In genomic region chr20:3795511-3796468, GRCh38 we compare ENCODE assay signal across 1 cellular context.
TF ChIP-seq lines count a peak whose summit lies in the region.

Gene CDC25B, plus strand, starts transcription at chr20:3796310. Its CDS starts 222 bp downstream, at chr20:3796532.

TF ChIP-seq in K562, 482 proteins besides CTCF, POLR2A, EP300 and RAD21 (continued from another document and continues in another):
- TF ChIP-seq, protein P1, sequence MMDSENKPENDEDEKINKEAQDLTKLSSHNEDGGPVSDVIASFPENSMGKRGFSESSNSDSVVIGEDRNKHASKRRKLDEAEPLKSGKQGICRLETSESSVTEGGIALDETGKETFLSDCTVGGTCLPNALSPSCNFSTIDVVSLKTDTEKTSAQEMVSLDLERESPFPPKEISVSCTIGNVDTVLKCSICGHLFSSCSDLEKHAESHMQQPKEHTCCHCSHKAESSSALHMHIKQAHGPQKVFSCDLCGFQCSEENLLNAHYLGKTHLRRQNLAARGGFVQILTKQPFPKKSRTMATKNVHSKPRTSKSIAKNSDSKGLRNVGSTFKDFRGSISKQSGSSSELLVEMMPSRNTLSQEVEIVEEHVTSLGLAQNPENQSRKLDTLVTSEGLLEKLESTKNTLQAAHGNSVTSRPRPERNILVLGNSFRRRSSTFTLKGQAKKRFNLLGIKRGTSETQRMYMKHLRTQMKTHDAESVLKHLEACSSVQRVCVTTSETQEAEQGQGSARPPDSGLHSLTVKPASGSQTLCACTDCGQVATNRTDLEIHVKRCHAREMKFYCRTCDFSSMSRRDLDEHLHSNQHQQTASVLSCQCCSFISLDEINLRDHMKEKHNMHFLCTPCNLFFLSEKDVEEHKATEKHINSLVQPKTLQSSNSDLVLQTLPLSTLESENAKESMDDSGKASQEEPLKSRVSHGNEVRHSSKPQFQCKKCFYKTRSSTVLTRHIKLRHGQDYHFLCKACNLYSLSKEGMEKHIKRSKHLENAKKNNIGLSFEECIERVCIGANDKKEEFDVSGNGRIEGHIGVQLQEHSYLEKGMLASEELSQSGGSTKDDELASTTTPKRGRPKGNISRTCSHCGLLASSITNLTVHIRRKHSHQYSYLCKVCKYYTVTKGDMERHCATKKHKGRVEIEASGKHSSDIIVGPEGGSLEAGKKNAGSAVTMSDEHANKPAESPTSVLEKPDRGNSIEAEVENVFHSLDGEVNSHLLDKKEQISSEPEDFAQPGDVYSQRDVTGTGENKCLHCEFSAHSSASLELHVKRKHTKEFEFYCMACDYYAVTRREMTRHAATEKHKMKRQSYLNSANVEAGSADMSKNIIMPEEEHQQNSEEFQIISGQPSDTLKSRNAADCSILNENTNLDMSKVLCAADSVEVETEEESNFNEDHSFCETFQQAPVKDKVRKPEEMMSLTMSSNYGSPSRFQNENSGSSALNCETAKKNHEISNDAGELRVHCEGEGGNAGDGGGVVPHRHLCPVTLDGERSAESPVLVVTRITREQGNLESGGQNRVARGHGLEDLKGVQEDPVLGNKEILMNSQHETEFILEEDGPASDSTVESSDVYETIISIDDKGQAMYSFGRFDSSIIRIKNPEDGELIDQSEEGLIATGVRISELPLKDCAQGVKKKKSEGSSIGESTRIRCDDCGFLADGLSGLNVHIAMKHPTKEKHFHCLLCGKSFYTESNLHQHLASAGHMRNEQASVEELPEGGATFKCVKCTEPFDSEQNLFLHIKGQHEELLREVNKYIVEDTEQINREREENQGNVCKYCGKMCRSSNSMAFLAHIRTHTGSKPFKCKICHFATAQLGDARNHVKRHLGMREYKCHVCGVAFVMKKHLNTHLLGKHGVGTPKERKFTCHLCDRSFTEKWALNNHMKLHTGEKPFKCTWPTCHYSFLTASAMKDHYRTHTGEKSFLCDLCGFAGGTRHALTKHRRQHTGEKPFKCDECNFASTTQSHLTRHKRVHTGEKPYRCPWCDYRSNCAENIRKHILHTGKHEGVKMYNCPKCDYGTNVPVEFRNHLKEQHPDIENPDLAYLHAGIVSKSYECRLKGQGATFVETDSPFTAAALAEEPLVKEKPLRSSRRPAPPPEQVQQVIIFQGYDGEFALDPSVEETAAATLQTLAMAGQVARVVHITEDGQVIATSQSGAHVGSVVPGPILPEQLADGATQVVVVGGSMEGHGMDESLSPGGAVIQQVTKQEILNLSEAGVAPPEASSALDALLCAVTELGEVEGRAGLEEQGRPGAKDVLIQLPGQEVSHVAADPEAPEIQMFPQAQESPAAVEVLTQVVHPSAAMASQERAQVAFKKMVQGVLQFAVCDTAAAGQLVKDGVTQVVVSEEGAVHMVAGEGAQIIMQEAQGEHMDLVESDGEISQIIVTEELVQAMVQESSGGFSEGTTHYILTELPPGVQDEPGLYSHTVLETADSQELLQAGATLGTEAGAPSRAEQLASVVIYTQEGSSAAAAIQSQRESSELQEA (IDR thresholded peaks at IDR 0.05; ENCODE audit: low read depth) = peak; percentile 34; the same call in 1 of the 2 replicates
- no peak for TF ChIP-seq RBM17 (IDR thresholded peaks at IDR 0.05; ENCODE audit: borderline replicate concordance, low read depth, low read length)
- TF ChIP-seq ZNF133 (CRISPR knock-in tag; IDR thresholded peaks at IDR 0.05) = no peak
- TF ChIP-seq ZNF77 (CRISPR knock-in tag; IDR thresholded peaks at IDR 0.05) = no peak
- TF ChIP-seq ZNF431 (CRISPR knock-in tag; IDR thresholded peaks at IDR 0.05) = no peak
- TF ChIP-seq ZNF354B (CRISPR knock-in tag; IDR thresholded peaks at IDR 0.05) = no peak
- no peak for TF ChIP-seq SAFB2 (IDR thresholded peaks at IDR 0.05; ENCODE audit: borderline replicate concordance, low read depth, low read length, severe bottlenecking)
- TF ChIP-seq NFE2L1 (tag; IDR thresholded peaks at IDR 0.05; ENCODE audit: borderline replicate concordance, low read depth) = no peak
- peak; percentile 39 for TF ChIP-seq POLR2B (IDR thresholded peaks at IDR 0.05; ENCODE audit: low read depth, partially characterized antibody)
- TF ChIP-seq ZNF347 (CRISPR knock-in tag; IDR thresholded peaks at IDR 0.05; ENCODE audit: low read depth) = no peak
- TF ChIP-seq PHF8 (IDR thresholded peaks at IDR 0.05; ENCODE audit: borderline replicate concordance, low read length) = peak; percentile 77; the same call in 1 of the 2 replicates
- no peak for TF ChIP-seq EZH2 (IDR thresholded peaks at IDR 0.05; ENCODE audit: borderline replicate concordance, low read depth, low read length)
- TF ChIP-seq ZNF384 (IDR thresholded peaks at IDR 0.05; ENCODE audit: low read depth, low read length) = no peak
- TF ChIP-seq CBX5 (IDR thresholded peaks at IDR 0.05; ENCODE audit: borderline replicate concordance, low read depth) = no peak
- TF ChIP-seq ARID3B (CRISPR knock-in tag; IDR thresholded peaks at IDR 0.05; ENCODE audit: borderline replicate concordance) = no peak
- no peak for TF ChIP-seq ZNF445 (CRISPR knock-in tag; IDR thresholded peaks at IDR 0.05; ENCODE audit: low read depth)
- TF ChIP-seq EGR1 (conservative IDR thresholded peaks at IDR 0.05) = peak; percentile 83
- TF ChIP-seq PRMT5 (CRISPR knock-in tag; IDR thresholded peaks at IDR 0.05) = no peak
- TF ChIP-seq FUS (optimal IDR thresholded peaks at IDR 0.05; ENCODE audit: low read depth, low read length) = no peak
- peak; percentile 72; the same call in 1 of the 2 replicates for TF ChIP-seq ZBTB7A (IDR thresholded peaks at IDR 0.05; ENCODE audit: borderline replicate concordance, control insufficient read depth, low read depth, low read length)
- TF ChIP-seq ZNF217 (CRISPR knock-in tag; IDR thresholded peaks at IDR 0.05) = no peak
- TF ChIP-seq ZNF668 (CRISPR knock-in tag; IDR thresholded peaks at IDR 0.05) = no peak
- peak; percentile 89 for TF ChIP-seq ATF7 (IDR thresholded peaks at IDR 0.05)
- TF ChIP-seq NCOA2 (IDR thresholded peaks at IDR 0.05; ENCODE audit: partially characterized antibody in 2 of 2) = no peak
- peak; percentile 93 for TF ChIP-seq RBM25 (IDR thresholded peaks at IDR 0.05; ENCODE audit: low read depth, low read length, severe bottlenecking)
- TF ChIP-seq SNIP1 (IDR thresholded peaks at IDR 0.05; ENCODE audit: low read depth) = no peak
- TF ChIP-seq MAFK (IDR thresholded peaks at IDR 0.05; ENCODE audit: low read length) = no peak
- TF ChIP-seq HMGN3 (IDR thresholded peaks at IDR 0.05; ENCODE audit: borderline replicate concordance, extremely low read depth, insufficient read length, low read depth, low read length) = peak; percentile 55
- TF ChIP-seq ZNF140 (CRISPR knock-in tag; IDR thresholded peaks at IDR 0.05) = no peak
- TF ChIP-seq POU5F1 (IDR thresholded peaks at IDR 0.05; ENCODE audit: borderline replicate concordance, low read depth, low read length, partially characterized antibody) = no peak
- TF ChIP-seq KAT8 (IDR thresholded peaks at IDR 0.05; ENCODE audit: low read depth) = no peak
- no peak for TF ChIP-seq NFXL1 (CRISPR knock-in tag; IDR thresholded peaks at IDR 0.05)
- TF ChIP-seq ARID2 (IDR thresholded peaks at IDR 0.05) = no peak
- TF ChIP-seq ZKSCAN8 (CRISPR knock-in tag; IDR thresholded peaks at IDR 0.05) = no peak
- 0 out of 2 replicates have a peak, but pooled peaks have one; percentile 50 for TF ChIP-seq MYBL2 (IDR thresholded peaks at IDR 0.05; ENCODE audit: low read depth)
- TF ChIP-seq MYBL2 (CRISPR knock-in tag; IDR thresholded peaks at IDR 0.05; ENCODE audit: borderline replicate concordance) = no peak
- TF ChIP-seq, protein P2, sequence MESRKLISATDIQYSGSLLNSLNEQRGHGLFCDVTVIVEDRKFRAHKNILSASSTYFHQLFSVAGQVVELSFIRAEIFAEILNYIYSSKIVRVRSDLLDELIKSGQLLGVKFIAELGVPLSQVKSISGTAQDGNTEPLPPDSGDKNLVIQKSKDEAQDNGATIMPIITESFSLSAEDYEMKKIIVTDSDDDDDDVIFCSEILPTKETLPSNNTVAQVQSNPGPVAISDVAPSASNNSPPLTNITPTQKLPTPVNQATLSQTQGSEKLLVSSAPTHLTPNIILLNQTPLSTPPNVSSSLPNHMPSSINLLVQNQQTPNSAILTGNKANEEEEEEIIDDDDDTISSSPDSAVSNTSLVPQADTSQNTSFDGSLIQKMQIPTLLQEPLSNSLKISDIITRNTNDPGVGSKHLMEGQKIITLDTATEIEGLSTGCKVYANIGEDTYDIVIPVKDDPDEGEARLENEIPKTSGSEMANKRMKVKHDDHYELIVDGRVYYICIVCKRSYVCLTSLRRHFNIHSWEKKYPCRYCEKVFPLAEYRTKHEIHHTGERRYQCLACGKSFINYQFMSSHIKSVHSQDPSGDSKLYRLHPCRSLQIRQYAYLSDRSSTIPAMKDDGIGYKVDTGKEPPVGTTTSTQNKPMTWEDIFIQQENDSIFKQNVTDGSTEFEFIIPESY (CRISPR knock-in tag; IDR thresholded peaks at IDR 0.05) = no peak
- no peak for TF ChIP-seq WHSC1 (IDR thresholded peaks at IDR 0.05; ENCODE audit: low read length)
- TF ChIP-seq CCAR2 (IDR thresholded peaks at IDR 0.05; ENCODE audit: low read depth, low read length) = no peak
- TF ChIP-seq ZNF699 (CRISPR knock-in tag; IDR thresholded peaks at IDR 0.05; ENCODE audit: insufficient replicate concordance) = no peak
- TF ChIP-seq ESRRB (CRISPR knock-in tag; IDR thresholded peaks at IDR 0.05; ENCODE audit: borderline replicate concordance) = no peak
- no peak for TF ChIP-seq TCFL5 (CRISPR knock-in tag; conservative IDR thresholded peaks at IDR 0.05)
- TF ChIP-seq HOXB6 (CRISPR knock-in tag; IDR thresholded peaks at IDR 0.05; ENCODE audit: borderline replicate concordance) = no peak
- TF ChIP-seq, protein P3, sequence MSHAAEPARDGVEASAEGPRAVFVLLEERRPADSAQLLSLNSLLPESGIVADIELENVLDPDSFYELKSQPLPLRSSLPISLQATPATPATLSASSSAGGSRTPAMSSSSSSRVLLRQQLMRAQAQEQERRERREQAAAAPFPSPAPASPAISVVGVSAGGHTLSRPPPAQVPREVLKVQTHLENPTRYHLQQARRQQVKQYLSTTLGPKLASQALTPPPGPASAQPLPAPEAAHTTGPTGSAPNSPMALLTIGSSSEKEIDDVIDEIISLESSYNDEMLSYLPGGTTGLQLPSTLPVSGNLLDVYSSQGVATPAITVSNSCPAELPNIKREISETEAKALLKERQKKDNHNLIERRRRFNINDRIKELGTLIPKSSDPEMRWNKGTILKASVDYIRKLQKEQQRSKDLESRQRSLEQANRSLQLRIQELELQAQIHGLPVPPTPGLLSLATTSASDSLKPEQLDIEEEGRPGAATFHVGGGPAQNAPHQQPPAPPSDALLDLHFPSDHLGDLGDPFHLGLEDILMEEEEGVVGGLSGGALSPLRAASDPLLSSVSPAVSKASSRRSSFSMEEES (CRISPR knock-in tag; IDR thresholded peaks at IDR 0.05) = no peak
- no peak for TF ChIP-seq ZNF644 (tag; IDR thresholded peaks at IDR 0.05; ENCODE audit: low read depth)
- TF ChIP-seq ZNF561 (CRISPR knock-in tag; conservative IDR thresholded peaks at IDR 0.05) = no peak
- TF ChIP-seq, protein P4, sequence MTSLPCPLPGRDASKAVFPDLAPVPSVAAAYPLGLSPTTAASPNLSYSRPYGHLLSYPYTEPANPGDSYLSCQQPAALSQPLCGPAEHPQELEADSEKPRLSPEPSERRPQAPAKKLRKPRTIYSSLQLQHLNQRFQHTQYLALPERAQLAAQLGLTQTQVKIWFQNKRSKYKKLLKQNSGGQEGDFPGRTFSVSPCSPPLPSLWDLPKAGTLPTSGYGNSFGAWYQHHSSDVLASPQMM (CRISPR knock-in tag; IDR thresholded peaks at IDR 0.05) = no peak
- no peak for TF ChIP-seq ELK1 (CRISPR knock-in tag; IDR thresholded peaks at IDR 0.05)
- no peak; the same call in none of the 2 replicates for TF ChIP-seq ZNF740 (CRISPR knock-in tag; IDR thresholded peaks at IDR 0.05)
- no peak for TF ChIP-seq ZNF740 (tag; IDR thresholded peaks at IDR 0.05)
- no peak for TF ChIP-seq BRCA1 (IDR thresholded peaks at IDR 0.05)
- TF ChIP-seq BRCA1 (CRISPR knock-in tag; IDR thresholded peaks at IDR 0.05) = no peak
- TF ChIP-seq ZNF76 (CRISPR knock-in tag; IDR thresholded peaks at IDR 0.05; ENCODE audit: borderline replicate concordance) = no peak
- TF ChIP-seq SAFB (IDR thresholded peaks at IDR 0.05; ENCODE audit: borderline replicate concordance, low read depth, low read length) = no peak
- TF ChIP-seq ZNF224 (CRISPR knock-in tag; IDR thresholded peaks at IDR 0.05) = no peak
- no peak for TF ChIP-seq E2F3 (CRISPR knock-in tag; IDR thresholded peaks at IDR 0.05)
- TF ChIP-seq TBL1XR1 (IDR thresholded peaks at IDR 0.05; ENCODE audit: low read length in 2 of 2) = no peak
- no peak for TF ChIP-seq MCM3 (IDR thresholded peaks at IDR 0.05)
- TF ChIP-seq, protein P5, sequence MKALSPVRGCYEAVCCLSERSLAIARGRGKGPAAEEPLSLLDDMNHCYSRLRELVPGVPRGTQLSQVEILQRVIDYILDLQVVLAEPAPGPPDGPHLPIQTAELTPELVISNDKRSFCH (CRISPR knock-in tag; IDR thresholded peaks at IDR 0.05) = no peak
- TF ChIP-seq, protein P5 (tag; IDR thresholded peaks at IDR 0.05) = peak; percentile 84
- 0 out of 2 replicates have a peak, but pooled peaks have one; percentile 27 for TF ChIP-seq TEAD4 (IDR thresholded peaks at IDR 0.05; ENCODE audit: low read length)
- no peak for TF ChIP-seq TEAD4 (CRISPR knock-in tag; IDR thresholded peaks at IDR 0.05; ENCODE audit: borderline replicate concordance)
- no peak for TF ChIP-seq RFX5 (IDR thresholded peaks at IDR 0.05; ENCODE audit: low read depth, low read length)
